Comparison of ENCODE assay signal across 1 cellular context in the genomic region with DNA sequence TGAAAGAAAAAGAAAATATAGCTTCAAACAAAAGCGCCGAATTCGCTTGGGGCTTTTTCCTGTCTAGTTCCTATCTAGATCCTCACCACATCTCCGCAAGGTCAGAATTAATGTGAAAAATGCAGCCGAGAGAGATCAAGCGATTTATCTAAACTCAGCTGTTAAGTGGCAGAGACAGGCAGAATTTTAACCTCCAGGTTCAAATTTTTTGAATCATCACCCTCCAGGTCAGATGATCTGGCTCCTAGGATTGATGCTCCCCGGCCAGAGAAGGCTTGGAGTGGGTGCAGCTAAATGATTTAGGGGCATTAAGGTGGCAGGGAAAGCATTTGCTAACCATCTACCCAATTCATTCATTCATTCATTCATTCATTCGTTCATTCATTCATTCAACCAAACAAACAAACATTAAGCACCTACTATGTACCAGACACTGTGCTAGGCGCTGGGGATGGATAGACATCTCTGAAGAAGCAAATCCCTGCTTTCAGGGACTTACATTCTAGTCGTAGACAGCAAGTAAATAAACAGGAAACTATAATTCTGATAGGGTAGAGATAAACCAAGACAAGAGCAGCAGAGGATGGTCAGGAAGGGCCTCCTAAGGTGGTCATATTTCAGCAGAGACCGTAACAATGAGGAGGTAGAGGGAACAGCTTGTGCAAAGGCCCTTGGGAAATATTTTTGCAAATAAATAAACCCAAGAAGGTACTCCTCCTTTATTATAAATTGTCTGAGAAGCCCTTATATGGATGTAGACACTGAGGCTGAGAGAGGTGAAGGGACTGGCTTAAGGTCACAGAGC.
TF ChIP-seq lines count a peak whose summit lies in the region.

No MANE protein-coding gene starts in this region.

TF ChIP-seq in HCT116, 20 proteins besides CTCF, POLR2A, EP300 and RAD21 (continued from another document):
- TF ChIP-seq, protein P1, sequence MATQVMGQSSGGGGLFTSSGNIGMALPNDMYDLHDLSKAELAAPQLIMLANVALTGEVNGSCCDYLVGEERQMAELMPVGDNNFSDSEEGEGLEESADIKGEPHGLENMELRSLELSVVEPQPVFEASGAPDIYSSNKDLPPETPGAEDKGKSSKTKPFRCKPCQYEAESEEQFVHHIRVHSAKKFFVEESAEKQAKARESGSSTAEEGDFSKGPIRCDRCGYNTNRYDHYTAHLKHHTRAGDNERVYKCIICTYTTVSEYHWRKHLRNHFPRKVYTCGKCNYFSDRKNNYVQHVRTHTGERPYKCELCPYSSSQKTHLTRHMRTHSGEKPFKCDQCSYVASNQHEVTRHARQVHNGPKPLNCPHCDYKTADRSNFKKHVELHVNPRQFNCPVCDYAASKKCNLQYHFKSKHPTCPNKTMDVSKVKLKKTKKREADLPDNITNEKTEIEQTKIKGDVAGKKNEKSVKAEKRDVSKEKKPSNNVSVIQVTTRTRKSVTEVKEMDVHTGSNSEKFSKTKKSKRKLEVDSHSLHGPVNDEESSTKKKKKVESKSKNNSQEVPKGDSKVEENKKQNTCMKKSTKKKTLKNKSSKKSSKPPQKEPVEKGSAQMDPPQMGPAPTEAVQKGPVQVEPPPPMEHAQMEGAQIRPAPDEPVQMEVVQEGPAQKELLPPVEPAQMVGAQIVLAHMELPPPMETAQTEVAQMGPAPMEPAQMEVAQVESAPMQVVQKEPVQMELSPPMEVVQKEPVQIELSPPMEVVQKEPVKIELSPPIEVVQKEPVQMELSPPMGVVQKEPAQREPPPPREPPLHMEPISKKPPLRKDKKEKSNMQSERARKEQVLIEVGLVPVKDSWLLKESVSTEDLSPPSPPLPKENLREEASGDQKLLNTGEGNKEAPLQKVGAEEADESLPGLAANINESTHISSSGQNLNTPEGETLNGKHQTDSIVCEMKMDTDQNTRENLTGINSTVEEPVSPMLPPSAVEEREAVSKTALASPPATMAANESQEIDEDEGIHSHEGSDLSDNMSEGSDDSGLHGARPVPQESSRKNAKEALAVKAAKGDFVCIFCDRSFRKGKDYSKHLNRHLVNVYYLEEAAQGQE (IDR thresholded peaks at IDR 0.05; ENCODE audit: low read depth), result no peak
- TF ChIP-seq, protein P2, sequence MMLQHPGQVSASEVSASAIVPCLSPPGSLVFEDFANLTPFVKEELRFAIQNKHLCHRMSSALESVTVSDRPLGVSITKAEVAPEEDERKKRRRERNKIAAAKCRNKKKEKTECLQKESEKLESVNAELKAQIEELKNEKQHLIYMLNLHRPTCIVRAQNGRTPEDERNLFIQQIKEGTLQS (IDR thresholded peaks at IDR 0.05), result no peak
- TF ChIP-seq SIN3A (IDR thresholded peaks at IDR 0.05; ENCODE audit: low read depth) (no peak), SP1 (IDR thresholded peaks at IDR 0.05; ENCODE audit: low read depth) (no peak), POLR2AphosphoS5 (IDR thresholded peaks at IDR 0.05; ENCODE audit: low read depth, low read length) (no peak), TCF7L2 (IDR thresholded peaks at IDR 0.05; ENCODE audit: borderline replicate concordance, extremely low read depth, insufficient read depth, insufficient read length) (no peak), ZFX (IDR thresholded peaks at IDR 0.05) (no peak), EZH2 (IDR thresholded peaks at IDR 0.05) (no peak), EGR1 (IDR thresholded peaks at IDR 0.05; ENCODE audit: low read depth) (no peak), YY1 (IDR thresholded peaks at IDR 0.05; ENCODE audit: extremely low read depth, insufficient replicate concordance, low read depth, low read length) (no peak), ZNF274 (IDR thresholded peaks at IDR 0.05; ENCODE audit: low read depth, low read length) (no peak), JUND (IDR thresholded peaks at IDR 0.05) (no peak)
